11 cellular contexts compared by ENCODE assay signal in genomic region chr13:25281937-25282332, GRCh38. TPM values are rescaled to one million over a fixed set of nuclear protein-coding genes. Genes with fewer than 3 reads are reported as not detected.
A peak's percentile ranks its signal among the peaks of the same experiment; 100 is the strongest.
DNase-seq lines count a peak whose midpoint lies in the region; ATAC-seq and TF ChIP-seq lines count a peak whose summit lies in the region.
"Had no signal": no experiment of that assay in that cellular context is flagged by ENCODE, and none has a peak within 500 bp of the region (broad histone marks: within the 10 kb centered on the region; RNA-seq: fewer than 3 reads in every experiment).

No MANE protein-coding gene starts in this region.

- H3K4me3 Mint-ChIP-seq in activated CD8-positive, alpha-beta T cell treated with anti-CD3 and anti-CD28 coated beads for 36 hours, result no peak overlapping the region

- no peaks in the 10 kb centered on the region for H3K9me3 Mint-ChIP-seq in activated CD8-positive, alpha-beta T cell treated with anti-CD3 and anti-CD28 coated beads for 36 hours

- ATAC-seq in HG02884 (IDR thresholded peaks at IDR 0.05; ENCODE audit: unreplicated experiment) (peak; percentile 19), right cardiac atrium (no peak)
- ATAC-seq in activated CD8-positive, alpha-beta T cell treated with anti-CD3 and anti-CD28 coated beads for 36 hours, result peak; percentile 50

- no peaks in the 10 kb centered on the region for H3K27me3 Mint-ChIP-seq in activated CD8-positive, alpha-beta T cell treated with anti-CD3 and anti-CD28 coated beads for 36 hours

- 100% methylated on average over 1 of the region's 1 CpG for WGBS in right cardiac atrium

- peaks cover 13% of the 10 kb centered on the region for H3K36me3 Mint-ChIP-seq in activated CD8-positive, alpha-beta T cell treated with anti-CD3 and anti-CD28 coated beads for 36 hours (ENCODE audit: low read depth)

- H3K4me1 Mint-ChIP-seq in activated CD8-positive, alpha-beta T cell treated with anti-CD3 and anti-CD28 coated beads for 36 hours (ENCODE audit: low read depth), result peaks cover 75% of the 10 kb centered on the region

- no peak overlapping the region for H3K27ac ChIP-seq in right cardiac atrium (ENCODE audit: low read length)
- H3K27ac ChIP-seq: epithelial cell of prostate, transverse colon had no signal

- H3K4me3 ChIP-seq in right cardiac atrium (ENCODE audit: low read length), result no peak overlapping the region
- H3K4me3 ChIP-seq: skin epidermis, transverse colon had no signal

- TF ChIP-seq CTCF in activated CD8-positive, alpha-beta T cell treated with anti-CD3 and anti-CD28 coated beads for 36 hours (IDR thresholded peaks at IDR 0.05), result no peak

- peak; percentile 24 for DNase-seq in stimulated activated CD4-positive, alpha-beta T cell treated with anti-CD3 and anti-CD28 coated beads, Interleukin-4, amount 100 ng/mL, for 24 hours
- DNase-seq in stimulated activated CD4-positive, alpha-beta T cell treated with anti-CD3 and anti-CD28 coated beads, Interleukin-2, amount 100 ng/mL, for 48 hours, result no peak
- DNase-seq in activated CD8-positive, alpha-beta T cell treated with anti-CD3 and anti-CD28 coated beads for 36 hours, result peak; percentile 55
- DNase-seq in NCI-H774 (lab: John Stamatoyannopoulos, UW), result no peak
- DNase-seq in right cardiac atrium, result no peak
- no peak for DNase-seq in GF-D8 (lab: John Stamatoyannopoulos, UW)
- DNase-seq in NCI-H1694 treated with DMSO at 0.1 percent for 48 hours (lab: John Stamatoyannopoulos, UW), result no peak
- DNase-seq: transverse colon had no signal

- H3K9me3 ChIP-seq in right cardiac atrium (ENCODE audit: control insufficient read depth, low read length), result no peaks in the 10 kb centered on the region
- H3K9me3 ChIP-seq: transverse colon had no signal

- CTCF ChIA-PET in activated CD8-positive, alpha-beta T cell treated with anti-CD3 and anti-CD28 coated beads for 36 hours (lab: Charles Lee), result no interaction called here

- POLR2A ChIA-PET in activated CD8-positive, alpha-beta T cell treated with anti-CD3 and anti-CD28 coated beads for 36 hours (lab: Charles Lee), result interaction anchor here (0.7 to 2.0 kb wide), 3 partner anchors 9 to 12 kb away, joined by 3 to 6 read pairs (median 3); no protein-coding TSS in a partner anchor

- H3K4me1 ChIP-seq in right cardiac atrium (ENCODE audit: control insufficient read depth, insufficient read depth, low read length), result no peaks in the 10 kb centered on the region

- H3K27ac Mint-ChIP-seq in activated CD8-positive, alpha-beta T cell treated with anti-CD3 and anti-CD28 coated beads for 36 hours, result peak overlapping the region; percentile 77

- no peaks in the 10 kb centered on the region for H3K27me3 ChIP-seq in right cardiac atrium (ENCODE audit: control insufficient read depth, insufficient read depth)
- H3K27me3 ChIP-seq: transverse colon had no signal

- intact Hi-C loops in activated CD8-positive, alpha-beta T cell treated with anti-CD3 and anti-CD28 coated beads for 36 hours (cut with micrococcal nuclease), result no loop called here
- intact Hi-C loops in right cardiac atrium (cut with DNase I), result no loop called here

RNA-seq across cellular contexts. Expression of gene MTMR6, which starts 5.4 kb away (rescaled TPM):
- 10 to 100 TPM; 10.7 to 11.3 TPM for total RNA-seq in activated CD8-positive, alpha-beta T cell treated with anti-CD3 and anti-CD28 coated beads for 36 hours
- total RNA-seq in right cardiac atrium, result 10 to 100 TPM; 15.8 to 17.3 (median 17.0) TPM
- 7.5 TPM for polyA plus RNA-seq in right cardiac atrium

RNA-seq across cellular contexts. Expression of gene NUP58, which starts 19.5 kb away (rescaled TPM):
- total RNA-seq in activated CD8-positive, alpha-beta T cell treated with anti-CD3 and anti-CD28 coated beads for 36 hours, result 100 to 1,000 TPM; 140 to 171 TPM
- total RNA-seq in right cardiac atrium, result 10 to 100 TPM; 26.2 to 33.5 (median 27.6) TPM
- 11.2 TPM for polyA plus RNA-seq in right cardiac atrium

Comparison
In these comparisons a context has a peak if more than half of its experiments do, and no peak if none do; other contexts are left out.
1. DNase-seq: peak in stimulated activated CD4-positive, alpha-beta T cell treated with anti-CD3 and anti-CD28 coated beads, Interleukin-4, amount 100 ng/mL, for 24 hours (single experiment) and activated CD8-positive, alpha-beta T cell treated with anti-CD3 and anti-CD28 coated beads for 36 hours (single experiment); none in stimulated activated CD4-positive, alpha-beta T cell treated with anti-CD3 and anti-CD28 coated beads, Interleukin-2, amount 100 ng/mL, for 48 hours (0 of 2), NCI-H774 (single experiment), right cardiac atrium (0 of 3), GF-D8 (single experiment) and NCI-H1694 treated with DMSO at 0.1 percent for 48 hours (single experiment).
2. ATAC-seq: peak in HG02884 (single experiment) and activated CD8-positive, alpha-beta T cell treated with anti-CD3 and anti-CD28 coated beads for 36 hours (single experiment); none in right cardiac atrium (0 of 2).
3. RNA of gene NUP58, which starts 19.5 kb away (total RNA-seq): 140 to 171 TPM in activated CD8-positive, alpha-beta T cell treated with anti-CD3 and anti-CD28 coated beads for 36 hours; 26.2 to 33.5 TPM in right cardiac atrium; every median in the first group is over 4 times any median in the second.